ENCODE assay signal across 11 cellular contexts in genomic region chr15:77798151-77798550, GRCh38.
A peak's percentile ranks its signal among the peaks of the same experiment; 100 is the strongest.
DNase-seq lines count a peak whose midpoint lies in the region; ATAC-seq lines count a peak whose summit lies in the region.
"Had no signal": no experiment of that assay in that cellular context is flagged by ENCODE, and none has a peak within 500 bp of the region (broad histone marks: within the 10 kb centered on the region; RNA-seq: fewer than 3 reads in every experiment).

No MANE protein-coding gene starts in this region.

- no peak for DNase-seq in Right ventricle myocardium superior
- DNase-seq in left cardiac atrium = no peak
- DNase-seq in RPMI8226 = peak; percentile 52
- no peak for DNase-seq in left lobe of liver (ENCODE audit: low spot score)
- no peak for DNase-seq in NCI-H1694 treated with DMSO at 0.1 percent for 48 hours (lab: John Stamatoyannopoulos, UW)
- DNase-seq: CD4-positive, alpha-beta T cell; NCI-H1048; PC-3 had no signal

- ATAC-seq in Right ventricle myocardium superior (ENCODE audit: poor library complexity) (peak; percentile 38), left cardiac atrium (no peak), left lobe of liver (peak; percentile 84), HG03460 (IDR thresholded peaks at IDR 0.05; ENCODE audit: unreplicated experiment) (no peak), GM21526 (IDR thresholded peaks at IDR 0.05; ENCODE audit: low FRiP score, unreplicated experiment) (no peak)
- ATAC-seq: HCT116, PC-3 had no signal

- intact Hi-C loops in Right ventricle myocardium superior (cut with DNase I) = no loop called here
- intact Hi-C loops in left cardiac atrium (cut with DNase I) = no loop called here

Comparison
In these comparisons a context has a peak if more than half of its experiments do, and no peak if none do; other contexts are left out.
1. ATAC-seq: peak in Right ventricle myocardium superior (single experiment) and left lobe of liver (single experiment); none in left cardiac atrium (0 of 2), HG03460 (single experiment) and GM21526 (single experiment).